Comparison of ENCODE assay signal across 1 cellular context in the genomic region with DNA sequence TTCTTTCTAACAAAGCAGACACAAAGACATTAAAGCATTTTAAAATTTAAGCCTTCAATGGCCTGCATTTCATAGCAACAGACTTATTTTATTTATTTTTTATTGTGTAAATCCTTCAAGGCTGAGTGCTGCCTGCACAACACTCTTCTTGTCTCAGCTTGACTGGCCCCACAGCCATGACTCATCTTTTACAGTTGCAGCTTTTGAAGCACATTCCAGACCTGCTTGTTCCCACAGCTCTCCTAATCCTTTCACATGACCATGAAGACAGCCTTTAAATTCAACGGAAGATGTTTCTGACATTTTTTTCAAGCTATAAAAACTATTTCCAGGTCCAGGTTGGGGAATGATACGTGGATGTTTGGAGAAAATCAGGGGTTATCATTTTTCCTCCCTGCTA.
TF ChIP-seq lines count a peak whose summit lies in the region.

No MANE protein-coding gene starts in this region.

TF ChIP-seq in GM23338, 12 proteins besides CTCF, POLR2A, EP300 and RAD21 (continued from another document):
- TF ChIP-seq, protein P1, sequence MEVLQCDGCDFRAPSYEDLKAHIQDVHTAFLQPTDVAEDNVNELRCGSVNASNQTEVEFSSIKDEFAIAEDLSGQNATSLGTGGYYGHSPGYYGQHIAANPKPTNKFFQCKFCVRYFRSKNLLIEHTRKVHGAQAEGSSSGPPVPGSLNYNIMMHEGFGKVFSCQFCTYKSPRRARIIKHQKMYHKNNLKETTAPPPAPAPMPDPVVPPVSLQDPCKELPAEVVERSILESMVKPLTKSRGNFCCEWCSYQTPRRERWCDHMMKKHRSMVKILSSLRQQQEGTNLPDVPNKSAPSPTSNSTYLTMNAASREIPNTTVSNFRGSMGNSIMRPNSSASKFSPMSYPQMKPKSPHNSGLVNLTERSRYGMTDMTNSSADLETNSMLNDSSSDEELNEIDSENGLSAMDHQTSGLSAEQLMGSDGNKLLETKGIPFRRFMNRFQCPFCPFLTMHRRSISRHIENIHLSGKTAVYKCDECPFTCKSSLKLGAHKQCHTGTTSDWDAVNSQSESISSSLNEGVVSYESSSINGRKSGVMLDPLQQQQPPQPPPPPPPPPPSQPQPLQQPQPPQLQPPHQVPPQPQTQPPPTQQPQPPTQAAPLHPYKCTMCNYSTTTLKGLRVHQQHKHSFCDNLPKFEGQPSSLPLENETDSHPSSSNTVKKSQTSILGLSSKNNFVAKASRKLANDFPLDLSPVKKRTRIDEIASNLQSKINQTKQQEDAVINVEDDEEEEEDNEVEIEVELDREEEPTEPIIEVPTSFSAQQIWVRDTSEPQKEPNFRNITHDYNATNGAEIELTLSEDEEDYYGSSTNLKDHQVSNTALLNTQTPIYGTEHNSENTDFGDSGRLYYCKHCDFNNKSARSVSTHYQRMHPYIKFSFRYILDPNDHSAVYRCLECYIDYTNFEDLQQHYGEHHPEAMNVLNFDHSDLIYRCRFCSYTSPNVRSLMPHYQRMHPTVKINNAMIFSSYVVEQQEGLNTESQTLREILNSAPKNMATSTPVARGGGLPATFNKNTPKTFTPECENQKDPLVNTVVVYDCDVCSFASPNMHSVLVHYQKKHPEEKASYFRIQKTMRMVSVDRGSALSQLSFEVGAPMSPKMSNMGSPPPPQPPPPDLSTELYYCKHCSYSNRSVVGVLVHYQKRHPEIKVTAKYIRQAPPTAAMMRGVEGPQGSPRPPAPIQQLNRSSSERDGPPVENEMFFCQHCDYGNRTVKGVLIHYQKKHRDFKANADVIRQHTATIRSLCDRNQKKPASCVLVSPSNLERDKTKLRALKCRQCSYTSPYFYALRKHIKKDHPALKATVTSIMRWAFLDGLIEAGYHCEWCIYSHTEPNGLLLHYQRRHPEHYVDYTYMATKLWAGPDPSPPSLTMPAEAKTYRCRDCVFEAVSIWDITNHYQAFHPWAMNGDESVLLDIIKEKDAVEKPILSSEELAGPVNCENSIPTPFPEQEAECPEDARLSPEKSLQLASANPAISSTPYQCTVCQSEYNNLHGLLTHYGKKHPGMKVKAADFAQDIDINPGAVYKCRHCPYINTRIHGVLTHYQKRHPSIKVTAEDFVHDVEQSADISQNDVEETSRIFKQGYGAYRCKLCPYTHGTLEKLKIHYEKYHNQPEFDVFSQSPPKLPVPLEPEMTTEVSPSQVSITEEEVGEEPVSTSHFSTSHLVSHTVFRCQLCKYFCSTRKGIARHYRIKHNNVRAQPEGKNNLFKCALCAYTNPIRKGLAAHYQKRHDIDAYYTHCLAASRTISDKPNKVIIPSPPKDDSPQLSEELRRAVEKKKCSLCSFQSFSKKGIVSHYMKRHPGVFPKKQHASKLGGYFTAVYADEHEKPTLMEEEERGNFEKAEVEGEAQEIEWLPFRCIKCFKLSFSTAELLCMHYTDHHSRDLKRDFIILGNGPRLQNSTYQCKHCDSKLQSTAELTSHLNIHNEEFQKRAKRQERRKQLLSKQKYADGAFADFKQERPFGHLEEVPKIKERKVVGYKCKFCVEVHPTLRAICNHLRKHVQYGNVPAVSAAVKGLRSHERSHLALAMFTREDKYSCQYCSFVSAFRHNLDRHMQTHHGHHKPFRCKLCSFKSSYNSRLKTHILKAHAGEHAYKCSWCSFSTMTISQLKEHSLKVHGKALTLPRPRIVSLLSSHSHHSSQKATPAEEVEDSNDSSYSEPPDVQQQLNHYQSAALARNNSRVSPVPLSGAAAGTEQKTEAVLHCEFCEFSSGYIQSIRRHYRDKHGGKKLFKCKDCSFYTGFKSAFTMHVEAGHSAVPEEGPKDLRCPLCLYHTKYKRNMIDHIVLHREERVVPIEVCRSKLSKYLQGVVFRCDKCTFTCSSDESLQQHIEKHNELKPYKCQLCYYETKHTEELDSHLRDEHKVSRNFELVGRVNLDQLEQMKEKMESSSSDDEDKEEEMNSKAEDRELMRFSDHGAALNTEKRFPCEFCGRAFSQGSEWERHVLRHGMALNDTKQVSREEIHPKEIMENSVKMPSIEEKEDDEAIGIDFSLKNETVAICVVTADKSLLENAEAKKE (CRISPR knock-in tag; IDR thresholded peaks at IDR 0.05) = peak; percentile 83
